ENCODE assay signal across 30 cellular contexts in the genomic region with DNA sequence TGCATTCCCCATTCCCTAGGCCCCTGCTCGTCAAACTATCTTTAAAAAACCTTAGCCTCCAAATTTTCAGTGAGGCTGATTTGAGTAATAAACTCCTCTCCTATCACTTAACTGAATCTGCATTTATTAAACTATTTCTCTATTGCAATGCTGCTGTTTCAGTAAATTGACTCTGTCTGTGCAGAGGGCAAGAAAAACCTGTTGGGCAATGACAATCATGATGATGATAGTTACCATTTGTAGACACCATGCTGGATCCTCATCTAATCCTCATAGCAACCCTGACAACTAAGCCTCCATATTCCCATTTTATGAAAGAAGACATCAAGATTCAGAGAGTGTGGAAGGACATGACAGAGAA.
"Had no signal": no experiment of that assay in that cellular context is flagged by ENCODE, and none has a peak within 500 bp of the region (broad histone marks: within the 10 kb centered on the region; RNA-seq: fewer than 3 reads in every experiment).

No MANE protein-coding gene starts in this region.

- H3K4me1 Mint-ChIP-seq: activated naive CD8-positive, alpha-beta T cell treated with anti-CD3 and anti-CD28 coated beads for 36 hours; central memory CD8-positive, alpha-beta T cell; T-cell; T-helper 17 cell had no signal

- ATAC-seq: activated T-cell treated with anti-CD3 and anti-CD28 coated beads, Interleukin-2, amount 50 U/mL, for 4 hours; SK-N-SH treated with all-trans-retinoic acid at 6 μM for 48 hours; T-cell; T-helper 17 cell had no signal

- H3K27ac ChIP-seq: cardiac muscle cell had no signal

- DNase-seq: activated CD4-positive, alpha-beta memory T cell treated with anti-CD3 and anti-CD28 coated beads for 36 hours; activated CD4-positive, alpha-beta T cell treated with anti-CD3 and anti-CD28 coated beads for 4 hours; activated CD4-positive, alpha-beta T cell treated with anti-CD3 and anti-CD28 coated beads, Interleukin-2, amount 50 U/mL, for 1 hour; activated CD4-positive, CD25-positive, alpha-beta regulatory T cell treated with anti-CD3 and anti-CD28 coated beads, Interleukin-2, amount 50 U/mL, for 72 hours; activated CD8-positive, alpha-beta memory T cell treated with anti-CD3 and anti-CD28 coated beads, Interleukin-2, amount 50 U/mL, for 4 hours; activated effector memory CD4-positive, alpha-beta T cell treated with Interleukin-2 at 50 U/mL for 16 hours; activated naive CD4-positive, alpha-beta T cell treated with anti-CD3 and anti-CD28 coated beads, Interleukin-2, amount 50 U/mL, for 16 hours; activated naive CD8-positive, alpha-beta T cell treated with anti-CD3 and anti-CD28 coated beads for 36 hours; activated T-cell treated with anti-CD3 and anti-CD28 coated beads for 4 hours; activated T-cell treated with anti-CD3 and anti-CD28 coated beads, Interleukin-2, amount 50 U/mL, for 4 hours; amniotic stem cell; aorta; KG1; MM.1S; MV-4-11; NCI-H1092; NCI-H1436 treated with DMSO at 0.1 percent for 48 hours; NCI-H1694 treated with DMSO at 0.1 percent for 48 hours; NCI-H2029; NCI-H510A; NCI-H526; NCI-H748 treated with DMSO at 0.1 percent for 48 hours; NK-92 treated with Interleukin-12 subunit alpha and Interleukin-12 subunit beta, amount 100 ng/mL, for 24 hours; SHP77; T-cell; T-helper 17 cell had no signal

- H3K36me3 Mint-ChIP-seq: activated CD4-positive, alpha-beta memory T cell treated with anti-CD3 and anti-CD28 coated beads for 36 hours; activated naive CD8-positive, alpha-beta T cell treated with anti-CD3 and anti-CD28 coated beads for 36 hours; T-cell had no signal

- H3K36me3 ChIP-seq: cardiac muscle cell had no signal

- H3K27ac Mint-ChIP-seq: activated CD4-positive, alpha-beta memory T cell treated with anti-CD3 and anti-CD28 coated beads for 36 hours; activated naive CD8-positive, alpha-beta T cell treated with anti-CD3 and anti-CD28 coated beads for 36 hours; T-cell; T-helper 17 cell had no signal

- H3K4me3 Mint-ChIP-seq: activated CD4-positive, alpha-beta memory T cell treated with anti-CD3 and anti-CD28 coated beads for 36 hours; activated naive CD8-positive, alpha-beta T cell treated with anti-CD3 and anti-CD28 coated beads for 36 hours; activated T-cell treated with anti-CD3 and anti-CD28 coated beads, Interleukin-2, amount 50 U/mL, for 4 hours; central memory CD8-positive, alpha-beta T cell; T-cell; T-helper 17 cell; WTC11 had no signal

- H3K27me3 ChIP-seq: cardiac muscle cell had no signal

- H3K27me3 Mint-ChIP-seq: T-helper 17 cell had no signal

- H3K4me3 ChIP-seq: cardiac muscle cell had no signal
